ENCODE assay signal across 1 cellular context in genomic region chr10:110872145-110872983, GRCh38.
A peak's percentile ranks its signal among the peaks of the same experiment; 100 is the strongest.
TF ChIP-seq lines count a peak whose summit lies in the region.

No MANE protein-coding gene starts in this region.

TF ChIP-seq in HepG2, 621 proteins besides CTCF, POLR2A, EP300 and RAD21 (continued from another document and continues in another):
- TF ChIP-seq, protein P1, sequence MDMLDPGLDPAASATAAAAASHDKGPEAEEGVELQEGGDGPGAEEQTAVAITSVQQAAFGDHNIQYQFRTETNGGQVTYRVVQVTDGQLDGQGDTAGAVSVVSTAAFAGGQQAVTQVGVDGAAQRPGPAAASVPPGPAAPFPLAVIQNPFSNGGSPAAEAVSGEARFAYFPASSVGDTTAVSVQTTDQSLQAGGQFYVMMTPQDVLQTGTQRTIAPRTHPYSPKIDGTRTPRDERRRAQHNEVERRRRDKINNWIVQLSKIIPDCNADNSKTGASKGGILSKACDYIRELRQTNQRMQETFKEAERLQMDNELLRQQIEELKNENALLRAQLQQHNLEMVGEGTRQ (IDR thresholded peaks at IDR 0.05; ENCODE audit: low read depth, low read length) = no peak
- TF ChIP-seq, protein P1 (CRISPR knock-in tag; IDR thresholded peaks at IDR 0.05; ENCODE audit: borderline replicate concordance) = no peak
- peak; percentile 55; the same call in 1 of the 2 replicates for TF ChIP-seq ZNF605 (CRISPR knock-in tag; IDR thresholded peaks at IDR 0.05)
- 0 out of 2 replicates have a peak, but pooled peaks have one; percentile 62 for TF ChIP-seq MED13 (CRISPR knock-in tag; IDR thresholded peaks at IDR 0.05)
- peak; percentile 90 for TF ChIP-seq ZNF687 (CRISPR knock-in tag; IDR thresholded peaks at IDR 0.05)
- TF ChIP-seq, protein P2, sequence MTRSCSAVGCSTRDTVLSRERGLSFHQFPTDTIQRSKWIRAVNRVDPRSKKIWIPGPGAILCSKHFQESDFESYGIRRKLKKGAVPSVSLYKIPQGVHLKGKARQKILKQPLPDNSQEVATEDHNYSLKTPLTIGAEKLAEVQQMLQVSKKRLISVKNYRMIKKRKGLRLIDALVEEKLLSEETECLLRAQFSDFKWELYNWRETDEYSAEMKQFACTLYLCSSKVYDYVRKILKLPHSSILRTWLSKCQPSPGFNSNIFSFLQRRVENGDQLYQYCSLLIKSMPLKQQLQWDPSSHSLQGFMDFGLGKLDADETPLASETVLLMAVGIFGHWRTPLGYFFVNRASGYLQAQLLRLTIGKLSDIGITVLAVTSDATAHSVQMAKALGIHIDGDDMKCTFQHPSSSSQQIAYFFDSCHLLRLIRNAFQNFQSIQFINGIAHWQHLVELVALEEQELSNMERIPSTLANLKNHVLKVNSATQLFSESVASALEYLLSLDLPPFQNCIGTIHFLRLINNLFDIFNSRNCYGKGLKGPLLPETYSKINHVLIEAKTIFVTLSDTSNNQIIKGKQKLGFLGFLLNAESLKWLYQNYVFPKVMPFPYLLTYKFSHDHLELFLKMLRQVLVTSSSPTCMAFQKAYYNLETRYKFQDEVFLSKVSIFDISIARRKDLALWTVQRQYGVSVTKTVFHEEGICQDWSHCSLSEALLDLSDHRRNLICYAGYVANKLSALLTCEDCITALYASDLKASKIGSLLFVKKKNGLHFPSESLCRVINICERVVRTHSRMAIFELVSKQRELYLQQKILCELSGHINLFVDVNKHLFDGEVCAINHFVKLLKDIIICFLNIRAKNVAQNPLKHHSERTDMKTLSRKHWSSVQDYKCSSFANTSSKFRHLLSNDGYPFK (CRISPR knock-in tag; IDR thresholded peaks at IDR 0.05; ENCODE audit: borderline replicate concordance) = peak; percentile 37; the same call in 1 of the 2 replicates
- peak; percentile 53; the same call in 1 of the 2 replicates for TF ChIP-seq NFKB2 (CRISPR knock-in tag; IDR thresholded peaks at IDR 0.05; ENCODE audit: borderline replicate concordance)
- peak; percentile 40; the same call in 1 of the 2 replicates for TF ChIP-seq FOSL1 (CRISPR knock-in tag; IDR thresholded peaks at IDR 0.05; ENCODE audit: borderline replicate concordance)
- TF ChIP-seq TCF7 (IDR thresholded peaks at IDR 0.05; ENCODE audit: low read depth) = no peak
- TF ChIP-seq, protein P3, sequence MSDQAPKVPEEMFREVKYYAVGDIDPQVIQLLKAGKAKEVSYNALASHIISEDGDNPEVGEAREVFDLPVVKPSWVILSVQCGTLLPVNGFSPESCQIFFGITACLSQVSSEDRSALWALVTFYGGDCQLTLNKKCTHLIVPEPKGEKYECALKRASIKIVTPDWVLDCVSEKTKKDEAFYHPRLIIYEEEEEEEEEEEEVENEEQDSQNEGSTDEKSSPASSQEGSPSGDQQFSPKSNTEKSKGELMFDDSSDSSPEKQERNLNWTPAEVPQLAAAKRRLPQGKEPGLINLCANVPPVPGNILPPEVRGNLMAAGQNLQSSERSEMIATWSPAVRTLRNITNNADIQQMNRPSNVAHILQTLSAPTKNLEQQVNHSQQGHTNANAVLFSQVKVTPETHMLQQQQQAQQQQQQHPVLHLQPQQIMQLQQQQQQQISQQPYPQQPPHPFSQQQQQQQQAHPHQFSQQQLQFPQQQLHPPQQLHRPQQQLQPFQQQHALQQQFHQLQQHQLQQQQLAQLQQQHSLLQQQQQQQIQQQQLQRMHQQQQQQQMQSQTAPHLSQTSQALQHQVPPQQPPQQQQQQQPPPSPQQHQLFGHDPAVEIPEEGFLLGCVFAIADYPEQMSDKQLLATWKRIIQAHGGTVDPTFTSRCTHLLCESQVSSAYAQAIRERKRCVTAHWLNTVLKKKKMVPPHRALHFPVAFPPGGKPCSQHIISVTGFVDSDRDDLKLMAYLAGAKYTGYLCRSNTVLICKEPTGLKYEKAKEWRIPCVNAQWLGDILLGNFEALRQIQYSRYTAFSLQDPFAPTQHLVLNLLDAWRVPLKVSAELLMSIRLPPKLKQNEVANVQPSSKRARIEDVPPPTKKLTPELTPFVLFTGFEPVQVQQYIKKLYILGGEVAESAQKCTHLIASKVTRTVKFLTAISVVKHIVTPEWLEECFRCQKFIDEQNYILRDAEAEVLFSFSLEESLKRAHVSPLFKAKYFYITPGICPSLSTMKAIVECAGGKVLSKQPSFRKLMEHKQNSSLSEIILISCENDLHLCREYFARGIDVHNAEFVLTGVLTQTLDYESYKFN (CRISPR knock-in tag; conservative IDR thresholded peaks at IDR 0.05) = peak; percentile 23; the same call in 1 of the 2 replicates
- peak; percentile 63 for TF ChIP-seq POGZ (CRISPR knock-in tag; IDR thresholded peaks at IDR 0.05)
- TF ChIP-seq ZNF343 (CRISPR knock-in tag; IDR thresholded peaks at IDR 0.05) = peak; percentile 58; the same call in 1 of the 2 replicates
- TF ChIP-seq RELA (CRISPR knock-in tag; IDR thresholded peaks at IDR 0.05) = 0 out of 2 replicates have a peak, but pooled peaks have one; percentile 30
- no peak for TF ChIP-seq ARNT2 (CRISPR knock-in tag; IDR thresholded peaks at IDR 0.05; ENCODE audit: low read depth)
- TF ChIP-seq HNF1A (IDR thresholded peaks at IDR 0.05; ENCODE audit: low read depth) = no peak
- TF ChIP-seq HNF1A (CRISPR knock-in tag; IDR thresholded peaks at IDR 0.05; ENCODE audit: borderline replicate concordance) = peak; percentile 53
- peak; percentile 18; the same call in 1 of the 2 replicates for TF ChIP-seq ZNF788 (CRISPR knock-in tag; IDR thresholded peaks at IDR 0.05; ENCODE audit: borderline replicate concordance)
- peak; percentile 56 for TF ChIP-seq ZNF263 (CRISPR knock-in tag; IDR thresholded peaks at IDR 0.05)
- TF ChIP-seq, protein P4, sequence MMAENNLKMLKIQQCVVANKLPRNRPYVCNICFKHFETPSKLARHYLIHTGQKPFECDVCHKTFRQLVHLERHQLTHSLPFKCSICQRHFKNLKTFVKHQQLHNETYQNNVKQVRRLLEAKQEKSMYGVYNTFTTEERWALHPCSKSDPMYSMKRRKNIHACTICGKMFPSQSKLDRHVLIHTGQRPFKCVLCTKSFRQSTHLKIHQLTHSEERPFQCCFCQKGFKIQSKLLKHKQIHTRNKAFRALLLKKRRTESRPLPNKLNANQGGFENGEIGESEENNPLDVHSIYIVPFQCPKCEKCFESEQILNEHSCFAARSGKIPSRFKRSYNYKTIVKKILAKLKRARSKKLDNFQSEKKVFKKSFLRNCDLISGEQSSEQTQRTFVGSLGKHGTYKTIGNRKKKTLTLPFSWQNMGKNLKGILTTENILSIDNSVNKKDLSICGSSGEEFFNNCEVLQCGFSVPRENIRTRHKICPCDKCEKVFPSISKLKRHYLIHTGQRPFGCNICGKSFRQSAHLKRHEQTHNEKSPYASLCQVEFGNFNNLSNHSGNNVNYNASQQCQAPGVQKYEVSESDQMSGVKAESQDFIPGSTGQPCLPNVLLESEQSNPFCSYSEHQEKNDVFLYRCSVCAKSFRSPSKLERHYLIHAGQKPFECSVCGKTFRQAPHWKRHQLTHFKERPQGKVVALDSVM (CRISPR knock-in tag; IDR thresholded peaks at IDR 0.05) = 0 out of 2 replicates have a peak, but pooled peaks have one; percentile 10
- peak; percentile 76 for TF ChIP-seq ZBTB7A (CRISPR knock-in tag; IDR thresholded peaks at IDR 0.05)
- 0 out of 2 replicates have a peak, but pooled peaks have one; percentile 64 for TF ChIP-seq ZNF670 (CRISPR knock-in tag; IDR thresholded peaks at IDR 0.05; ENCODE audit: borderline replicate concordance)
